32 cellular contexts compared by ENCODE assay signal in genomic region chr17:60741031-60741430, GRCh38.
"Had no signal": no experiment of that assay in that cellular context is flagged by ENCODE, and none has a peak within 500 bp of the region (broad histone marks: within the 10 kb centered on the region; RNA-seq: fewer than 3 reads in every experiment).

No MANE protein-coding gene starts in this region.

- H3K4me3 ChIP-seq: PC-9, SJCRH30, SK-N-MC had no signal

- ATAC-seq: Panc1, Right ventricle myocardium inferior, SK-N-SH treated with all-trans-retinoic acid at 6 μM for 48 hours, T-cell, T-helper 17 cell had no signal

- DNase-seq: NCI-H1048, NCI-H1092 treated with DMSO at 0.1 percent for 48 hours, NCI-H1105 treated with DMSO at 0.1 percent for 48 hours, NCI-H1436, NCI-H146, NCI-H1694, NCI-H187, NCI-H1930, NCI-H2029 treated with DMSO at 0.1 percent for 48 hours, NCI-H2081 treated with DMSO at 0.1 percent for 48 hours, NCI-H2107, NCI-H2171, NCI-H226, NCI-H446 treated with DMSO at 0.1 percent for 48 hours, NCI-H510A, NCI-H524, NCI-H526, NCI-H69, NCI-H748 treated with DMSO at 0.1 percent for 48 hours, NCI-H82, PC-9, SHP77, SIG-M5, SJCRH30, T-cell, T-helper 17 cell had no signal

- H3K9me3 ChIP-seq: SJCRH30 had no signal

- H3K27me3 ChIP-seq: SJCRH30 had no signal

- H3K27ac ChIP-seq: PC-9, RWPE1, SJCRH30, SK-N-MC had no signal

- H3K4me2 ChIP-seq: PC-9 had no signal

- H2AFZ ChIP-seq: PC-9 had no signal

- H3K36me3 ChIP-seq: SJCRH30 had no signal

- FAIRE-seq: RCC 7860 had no signal
